In genomic region chr16:19718624-19718965, GRCh38 we compare ENCODE assay signal across 8 cellular contexts. TPM values are rescaled to one million over a fixed set of nuclear protein-coding genes. Genes with fewer than 3 reads are reported as not detected.
DNase-seq lines count a peak whose midpoint lies in the region; ATAC-seq and TF ChIP-seq lines count a peak whose summit lies in the region.

No MANE protein-coding gene starts in this region.

- intact Hi-C loops in activated CD4-positive, alpha-beta memory T cell treated with anti-CD3 and anti-CD28 coated beads for 36 hours (cut with micrococcal nuclease): loop anchor here (1.0 to 10.0 kb wide), 4 partner anchors 134 to 196 kb away; partner anchors contain the start of genes GDE1, GPRC5B and VPS35L

- no peaks in the 10 kb centered on the region for H3K9me3 Mint-ChIP-seq in activated CD4-positive, alpha-beta memory T cell treated with anti-CD3 and anti-CD28 coated beads for 36 hours
- H3K9me3 Mint-ChIP-seq in stimulated activated naive B cell treated with anti-CD40 and anti-IgM and Interleukin-4, amounts not matched to agents 10 μg/mL and 1 μg/mL and 100 μg/mL, for 72 hours: no peaks in the 10 kb centered on the region

- peak overlapping the region; percentile 35 for H3K27ac ChIP-seq in iPS-18a (ENCODE audit: low read length)

- CTCF ChIA-PET in AG04449 (lab: Yijun Ruan, JAX): interaction anchor here (1.0 to 1.1 kb wide), 2 partner anchors 156 to 170 kb away, joined by 3 to 4 read pairs; no protein-coding TSS in a partner anchor
- CTCF ChIA-PET in activated CD4-positive, alpha-beta memory T cell treated with anti-CD3 and anti-CD28 coated beads for 36 hours (lab: Charles Lee): interaction anchor here (1.6 to 1.7 kb wide), 3 partner anchors 13 to 168 kb away, joined by 5 to 8 read pairs (median 6); partner anchors contain the start of gene VPS35L

- H3K9me3 ChIP-seq in HAP-1: no peaks in the 10 kb centered on the region
- H3K9me3 ChIP-seq in iPS-18a (ENCODE audit: control insufficient read depth, low read depth, low read length): no peaks in the 10 kb centered on the region

- H3K27me3 Mint-ChIP-seq in activated CD4-positive, alpha-beta memory T cell treated with anti-CD3 and anti-CD28 coated beads for 36 hours: no peaks in the 10 kb centered on the region
- no peaks in the 10 kb centered on the region for H3K27me3 Mint-ChIP-seq in stimulated activated naive B cell treated with anti-CD40 and anti-IgM and Interleukin-4, amounts not matched to agents 10 μg/mL and 1 μg/mL and 100 μg/mL, for 72 hours

- POLR2A ChIA-PET in AG04449 (lab: Yijun Ruan, JAX): interaction anchor here (1.1 kb wide), 1 partner anchor 8 kb away, joined by 3 read pairs; no protein-coding TSS in a partner anchor
- POLR2A ChIA-PET in activated CD4-positive, alpha-beta memory T cell treated with anti-CD3 and anti-CD28 coated beads for 36 hours (lab: Charles Lee): interaction anchor here (0.6 to 1.0 kb wide), 2 partner anchors 61 to 205 kb away, joined by 3 read pairs; no protein-coding TSS in a partner anchor

- peaks cover 12% of the 10 kb centered on the region for H3K4me1 ChIP-seq in HAP-1
- H3K4me1 ChIP-seq in iPS-18a (ENCODE audit: control insufficient read depth, low read depth, low read length): peaks cover 21% of the 10 kb centered on the region

- peaks cover 12% of the 10 kb centered on the region for H3K36me3 Mint-ChIP-seq in activated CD4-positive, alpha-beta memory T cell treated with anti-CD3 and anti-CD28 coated beads for 36 hours
- H3K36me3 Mint-ChIP-seq in stimulated activated naive B cell treated with anti-CD40 and anti-IgM and Interleukin-4, amounts not matched to agents 10 μg/mL and 1 μg/mL and 100 μg/mL, for 72 hours: peaks cover 12 to 21% of the 10 kb centered on the region in 2 donors

- peaks cover 27% of the 10 kb centered on the region for H3K4me1 Mint-ChIP-seq in activated CD4-positive, alpha-beta memory T cell treated with anti-CD3 and anti-CD28 coated beads for 36 hours (ENCODE audit: low read depth)
- peaks cover 17 to 27% of the 10 kb centered on the region in 2 donors for H3K4me1 Mint-ChIP-seq in stimulated activated naive B cell treated with anti-CD40 and anti-IgM and Interleukin-4, amounts not matched to agents 10 μg/mL and 1 μg/mL and 100 μg/mL, for 72 hours

- peak overlapping the region; percentile 100 for H3K9ac ChIP-seq in iPS-18a (ENCODE audit: low read length)

- H3K36me3 ChIP-seq in HAP-1 (replicated peaks): peaks cover 20% of the 10 kb centered on the region
- H3K36me3 ChIP-seq in iPS-18a (ENCODE audit: control insufficient read depth, low read depth, low read length): peaks cover 15% of the 10 kb centered on the region

- H3K27ac Mint-ChIP-seq in activated CD4-positive, alpha-beta memory T cell treated with anti-CD3 and anti-CD28 coated beads for 36 hours: no peak overlapping the region
- peak overlapping the region; percentile 82 for H3K27ac Mint-ChIP-seq in stimulated activated naive B cell treated with anti-CD40 and anti-IgM and Interleukin-4, amounts not matched to agents 10 μg/mL and 1 μg/mL and 100 μg/mL, for 72 hours

- DNase-seq in AG04449 (ENCODE audit: low read depth, low spot score) (no peak), HAP-1 (ENCODE audit: low spot score in 2 of 2) (peak; percentile 27 to 56), kidney tubule cell (ENCODE audit: low spot score) (no peak)
- peak; percentile 26 for DNase-seq in activated CD4-positive, alpha-beta memory T cell treated with anti-CD3 and anti-CD28 coated beads for 36 hours
- DNase-seq in stimulated activated naive B cell treated with anti-CD40 and anti-IgM and Interleukin-4, amounts not matched to agents 10 μg/mL and 1 μg/mL and 100 μg/mL, for 72 hours: no peak

- no peaks in the 10 kb centered on the region for H3K27me3 ChIP-seq in HAP-1 (ENCODE audit: low read depth)
- H3K27me3 ChIP-seq in iPS-18a (ENCODE audit: control insufficient read depth, insufficient read depth, low read length): no peaks in the 10 kb centered on the region

- in situ Hi-C loops in HAP-1 (cut with MboI; ENCODE audit: low sequenced_read_pairs): loop anchor here (5.0 kb wide), 1 partner anchor 169 kb away; no protein-coding TSS in a partner anchor

- ATAC-seq in stimulated activated naive B cell treated with anti-CD40 and anti-IgM and Interleukin-4, amounts not matched to agents 10 μg/mL and 1 μg/mL and 100 μg/mL, for 72 hours (replicated peaks): peak; percentile 17 to 18
- ATAC-seq in HG03045 (IDR thresholded peaks at IDR 0.05; ENCODE audit: unreplicated experiment) (no peak), HG02798 (IDR thresholded peaks at IDR 0.05; ENCODE audit: poor library complexity, unreplicated experiment) (no peak)

- H3K4me3 ChIP-seq in AG04449 (ENCODE audit: low read depth, low read length) (peak overlapping the region; percentile 99), HAP-1 (peak overlapping the region; percentile 84), iPS-18a (ENCODE audit: low read length) (peak overlapping the region; percentile 100)

- TF ChIP-seq CTCF in AG04449 (IDR thresholded peaks at IDR 0.05; ENCODE audit: insufficient read depth, low read length, missing control alignments): no peak

- peak overlapping the region; percentile 92 for H3K4me3 Mint-ChIP-seq in activated CD4-positive, alpha-beta memory T cell treated with anti-CD3 and anti-CD28 coated beads for 36 hours
- peak overlapping the region; percentile 90 to 97 for H3K4me3 Mint-ChIP-seq in stimulated activated naive B cell treated with anti-CD40 and anti-IgM and Interleukin-4, amounts not matched to agents 10 μg/mL and 1 μg/mL and 100 μg/mL, for 72 hours

RNA-seq across cellular contexts. Expression of gene IQCK, which starts 0.5 kb away (rescaled TPM):
- 1 to 10 TPM; 2.2 to 3.0 TPM for total RNA-seq in activated CD4-positive, alpha-beta memory T cell treated with anti-CD3 and anti-CD28 coated beads for 36 hours

RNA-seq across cellular contexts. Expression of gene KNOP1, which starts 0.6 kb away (rescaled TPM):
- total RNA-seq in activated CD4-positive, alpha-beta memory T cell treated with anti-CD3 and anti-CD28 coated beads for 36 hours: 10 to 100 TPM; 24.3 to 26.4 TPM

Comparison
In these comparisons a context has a peak if more than half of its experiments do, and no peak if none do; other contexts are left out.
1. DNase-seq: peak in HAP-1 (2 of 2) and activated CD4-positive, alpha-beta memory T cell treated with anti-CD3 and anti-CD28 coated beads for 36 hours (single experiment); none in AG04449 (single experiment), stimulated activated naive B cell treated with anti-CD40 and anti-IgM and Interleukin-4, amounts not matched to agents 10 μg/mL and 1 μg/mL and 100 μg/mL, for 72 hours (single experiment) and kidney tubule cell (single experiment).
2. ATAC-seq: peak in stimulated activated naive B cell treated with anti-CD40 and anti-IgM and Interleukin-4, amounts not matched to agents 10 μg/mL and 1 μg/mL and 100 μg/mL, for 72 hours (2 of 2); none in HG03045 (single experiment) and HG02798 (single experiment).
3. Peak in every context shown above with its lines, with median percentiles within 50 percentile points of each other: H3K4me3 ChIP-seq.